In genomic region chr3:194118920-194119319, GRCh38 we compare ENCODE assay signal across 37 cellular contexts. TPM values are rescaled to one million over a fixed set of nuclear protein-coding genes. Genes with fewer than 3 reads are reported as not detected.
"Had no signal": no experiment of that assay in that cellular context is flagged by ENCODE, and none has a peak within 500 bp of the region (broad histone marks: within the 10 kb centered on the region; RNA-seq: fewer than 3 reads in every experiment).

No MANE protein-coding gene starts in this region.

- DNase-seq: activated B cell treated with CpG ODN at 0.5 μM for 24 hours; activated CD4-positive, alpha-beta memory T cell treated with anti-CD3 and anti-CD28 coated beads, Interleukin-2, amount 10 ng/mL, durations not matched to agents 7 days and 5 days; activated CD4-positive, alpha-beta T cell treated with anti-CD3 and anti-CD28 coated beads for 1 hour; activated CD4-positive, alpha-beta T cell treated with anti-CD3 and anti-CD28 coated beads for 48 hours; activated effector memory CD4-positive, alpha-beta T cell treated with anti-CD3 and anti-CD28 coated beads, Interleukin-2, amount 50 U/mL, for 16 hours; activated naive CD4-positive, alpha-beta T cell; activated naive CD4-positive, alpha-beta T cell treated with anti-CD3 and anti-CD28 coated beads, Interleukin-2, amount 50 U/mL, for 16 hours; activated naive CD8-positive, alpha-beta T cell treated with anti-CD3 and anti-CD28 coated beads for 36 hours; activated T-cell treated with anti-CD3 and anti-CD28 coated beads, Interleukin-2, amount 50 U/mL, for 1 hour; activated T-cell treated with anti-CD3 and anti-CD28 coated beads, Interleukin-2, amount 50 U/mL, for 72 hours; amniotic stem cell; aorta; brain microvascular endothelial cell; central memory CD4-positive, alpha-beta T cell; MM.1S; MV-4-11; NCI-H1092; NCI-H1436 treated with DMSO at 0.1 percent for 48 hours; NCI-H1694 treated with DMSO at 0.1 percent for 48 hours; NCI-H2029; NCI-H345; NCI-H510A; NCI-H526; NCI-H748 treated with DMSO at 0.1 percent for 48 hours; NK-92 treated with Interleukin-12 subunit alpha and Interleukin-12 subunit beta, amount 100 ng/mL, for 24 hours; PC-9; SIG-M5; T-helper 1 cell; T-helper 2 cell; T-helper 9 cell had no signal

- H2AFZ ChIP-seq: PC-9 had no signal

- FAIRE-seq: RCC 7860 had no signal

- H3K4me2 ChIP-seq: PC-9 had no signal

- H3K4me3 ChIP-seq: PC-9 had no signal

- H3K36me3 Mint-ChIP-seq: activated naive CD8-positive, alpha-beta T cell treated with anti-CD3 and anti-CD28 coated beads for 36 hours had no signal

- H3K4me3 Mint-ChIP-seq: activated B cell treated with CpG ODN at 0.5 μM for 24 hours; activated CD4-positive, alpha-beta memory T cell treated with anti-CD3 and anti-CD28 coated beads, Interleukin-2, amount 10 ng/mL, durations not matched to agents 7 days and 5 days; activated naive CD8-positive, alpha-beta T cell treated with anti-CD3 and anti-CD28 coated beads for 36 hours; activated T-cell treated with anti-CD3 and anti-CD28 coated beads, Interleukin-2, amount 50 U/mL, for 72 hours; activated T-helper 17 cell treated with anti-CD3 and anti-CD28 coated beads, Interleukin-2, amount 50 U/mL, for 72 hours had no signal

- H3K9me3 Mint-ChIP-seq: activated B cell treated with CpG ODN at 0.5 μM for 24 hours; activated CD4-positive, alpha-beta memory T cell treated with anti-CD3 and anti-CD28 coated beads, Interleukin-2, amount 10 ng/mL, durations not matched to agents 7 days and 5 days; activated naive CD8-positive, alpha-beta T cell treated with anti-CD3 and anti-CD28 coated beads for 36 hours; activated T-cell treated with anti-CD3 and anti-CD28 coated beads, Interleukin-2, amount 50 U/mL, for 72 hours; activated T-helper 17 cell treated with anti-CD3 and anti-CD28 coated beads, Interleukin-2, amount 50 U/mL, for 72 hours had no signal

- H3K27me3 Mint-ChIP-seq: activated B cell treated with CpG ODN at 0.5 μM for 24 hours had no signal

- H3K27ac Mint-ChIP-seq: activated B cell treated with CpG ODN at 0.5 μM for 24 hours; activated CD4-positive, alpha-beta memory T cell treated with anti-CD3 and anti-CD28 coated beads, Interleukin-2, amount 10 ng/mL, durations not matched to agents 7 days and 5 days; activated naive CD8-positive, alpha-beta T cell treated with anti-CD3 and anti-CD28 coated beads for 36 hours; activated T-cell treated with anti-CD3 and anti-CD28 coated beads, Interleukin-2, amount 50 U/mL, for 72 hours; activated T-helper 17 cell treated with anti-CD3 and anti-CD28 coated beads, Interleukin-2, amount 50 U/mL, for 72 hours had no signal

- ATAC-seq: activated T-cell treated with anti-CD3 and anti-CD28 coated beads, Interleukin-2, amount 50 U/mL, for 72 hours; activated T-helper 17 cell treated with anti-CD3 and anti-CD28 coated beads, Interleukin-2, amount 50 U/mL, for 72 hours; Right ventricle myocardium inferior; SK-N-SH treated with all-trans-retinoic acid at 6 μM for 48 hours had no signal

- H3K4me1 Mint-ChIP-seq: activated CD4-positive, alpha-beta memory T cell treated with anti-CD3 and anti-CD28 coated beads, Interleukin-2, amount 10 ng/mL, durations not matched to agents 7 days and 5 days; activated naive CD8-positive, alpha-beta T cell treated with anti-CD3 and anti-CD28 coated beads for 36 hours had no signal

- H3K36me3 ChIP-seq: brain microvascular endothelial cell had no signal

- H3K27ac ChIP-seq: brain microvascular endothelial cell, PC-9, RWPE1, VCaP had no signal

RNA-seq across cellular contexts. Expression of gene HES1, which starts 17.0 kb away (rescaled TPM):
- total RNA-seq: activated CD8-positive, alpha-beta memory T cell treated with anti-CD3 and anti-CD28 coated beads for 36 hours had no signal
